Comparison of ENCODE assay signal across 1 cellular context in genomic region chr9:130045657-130046450, GRCh38.
TF ChIP-seq lines count a peak whose summit lies in the region.

No MANE protein-coding gene starts in this region.

TF ChIP-seq in K562, 482 proteins besides CTCF, POLR2A, EP300 and RAD21 (continued from another document):
- TF ChIP-seq ZNF589 (CRISPR knock-in tag; IDR thresholded peaks at IDR 0.05; ENCODE audit: low read depth) (no peak), HDAC1 (IDR thresholded peaks at IDR 0.05) (0 out of 4 replicates have a peak, but pooled peaks of 1 of the 2 experiments have one; percentile 29), CAMTA2 (CRISPR knock-in tag; conservative IDR thresholded peaks at IDR 0.05) (no peak), E4F1 (CRISPR knock-in tag; IDR thresholded peaks at IDR 0.05; ENCODE audit: borderline replicate concordance) (no peak), ZNF584 (CRISPR knock-in tag; IDR thresholded peaks at IDR 0.05; ENCODE audit: low read depth) (no peak), ETV6 (IDR thresholded peaks at IDR 0.05; ENCODE audit: borderline replicate concordance in 1 of 2, low read depth in 2 of 2, low read length in 1 of 2) (peak; percentile 18 to 58; a peak in 1 of 4 replicates), ETV6 (CRISPR knock-in tag; IDR thresholded peaks at IDR 0.05; ENCODE audit: borderline replicate concordance) (no peak), TEAD4 (IDR thresholded peaks at IDR 0.05; ENCODE audit: low read length) (no peak), TEAD4 (CRISPR knock-in tag; IDR thresholded peaks at IDR 0.05; ENCODE audit: borderline replicate concordance) (no peak), KDM1A (IDR thresholded peaks at IDR 0.05) (peak; percentile 83 to 85), MYNN (IDR thresholded peaks at IDR 0.05) (peak; percentile 76; the same call in 1 of the 2 replicates), MYNN (CRISPR knock-in tag; IDR thresholded peaks at IDR 0.05) (peak; percentile 67; the same call in 1 of the 2 replicates), TAF7 (tag; IDR thresholded peaks at IDR 0.05) (no peak), EZH2 (IDR thresholded peaks at IDR 0.05; ENCODE audit: borderline replicate concordance, low read depth, low read length) (no peak), CBFA2T3 (IDR thresholded peaks at IDR 0.05) (0 out of 2 replicates have a peak, but pooled peaks have one; percentile 12), CGGBP1 (CRISPR knock-in tag; IDR thresholded peaks at IDR 0.05) (no peak), RCOR1 (IDR thresholded peaks at IDR 0.05; ENCODE audit: borderline replicate concordance in 1 of 2, low read depth in 2 of 2, low read length in 2 of 2) (peak in 1 of 2 experiments; percentile 25; a peak in 1 of 4 replicates), WHSC1 (IDR thresholded peaks at IDR 0.05; ENCODE audit: low read length) (no peak), SIN3B (IDR thresholded peaks at IDR 0.05; ENCODE audit: low read depth) (no peak), ZNF347 (CRISPR knock-in tag; IDR thresholded peaks at IDR 0.05; ENCODE audit: low read depth) (no peak), ZNF395 (CRISPR knock-in tag; IDR thresholded peaks at IDR 0.05) (no peak), ETS1 (conservative IDR thresholded peaks at IDR 0.05; ENCODE audit: control insufficient read depth, low read depth, low read length) (no peak)
TF ChIP-seq in K562: peak in this region for 6.
